8 cellular contexts compared by ENCODE assay signal in the genomic region with DNA sequence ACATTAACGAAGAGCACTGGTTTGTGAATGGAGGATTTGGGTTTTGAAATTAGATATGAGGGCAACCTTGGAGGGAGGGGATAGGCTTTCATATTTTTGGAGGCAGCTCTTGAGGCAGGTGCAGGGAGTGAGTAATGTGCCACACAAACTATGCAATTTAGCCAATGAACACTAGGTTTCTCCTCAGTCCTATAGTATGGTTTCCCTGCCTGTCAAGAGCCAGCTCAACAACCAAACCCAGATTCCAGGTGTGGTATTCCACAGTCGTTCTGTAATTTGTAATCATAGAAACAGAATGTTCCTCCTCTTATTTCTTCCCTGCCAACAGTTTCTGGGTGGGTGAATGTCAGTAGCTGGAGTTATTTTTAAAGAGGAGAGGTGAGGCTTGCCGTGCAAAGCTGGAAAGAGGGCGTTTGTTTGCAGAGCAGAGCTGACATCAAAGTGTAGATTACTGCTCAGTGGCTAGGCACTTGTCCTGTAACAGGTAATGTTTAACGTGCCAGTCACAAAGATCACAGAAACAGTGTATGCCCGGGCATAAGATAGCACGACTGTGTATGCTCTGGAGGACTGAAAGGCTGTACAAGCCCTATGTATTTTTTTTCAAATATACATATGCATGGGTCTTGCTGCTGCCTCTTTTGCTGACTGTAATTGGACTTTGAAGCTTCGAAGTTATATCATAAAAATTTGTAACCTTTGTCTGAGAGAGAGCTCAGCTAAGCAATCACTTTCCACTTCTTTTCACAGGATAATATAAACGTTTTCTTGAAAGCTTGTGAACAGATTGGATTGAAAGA.
DNase-seq lines count a peak whose midpoint lies in the region; ATAC-seq and TF ChIP-seq lines count a peak whose summit lies in the region.

No MANE protein-coding gene starts in this region.

- WGBS in ovary, 3 donors = 26 to 34% (median 28%) methylated on average over 9 of the region's 9 CpGs

- H3K36me3 ChIP-seq in OCI-LY1 (ENCODE audit: insufficient read depth, low read length) (no peaks in the 10 kb centered on the region), ovary (no peaks in the 10 kb centered on the region), MM.1S (replicated peaks; ENCODE audit: insufficient read depth, low read length) (no peaks in the 10 kb centered on the region)

- H3F3A ChIP-seq in OCI-LY1 (ENCODE audit: insufficient read depth, low read length) (no peaks in the 10 kb centered on the region), MM.1S (ENCODE audit: insufficient read depth, low read length) (peaks cover 10% of the 10 kb centered on the region)

- peaks cover 13% of the 10 kb centered on the region for H3K36me3 Mint-ChIP-seq in activated CD8-positive, alpha-beta memory T cell treated with anti-CD3 and anti-CD28 coated beads, Interleukin-2, amount 10 ng/mL, durations not matched to agents 7 days and 5 days

- H3K4me2 ChIP-seq in OCI-LY1 (ENCODE audit: low read length) = peak overlapping the region; percentile 70
- H3K4me2 ChIP-seq in MM.1S (ENCODE audit: low read depth, low read length) = no peak overlapping the region

- H2AFZ ChIP-seq in OCI-LY1 (ENCODE audit: low read length) (no peak overlapping the region), MM.1S (ENCODE audit: low read length) (no peak overlapping the region)

- peaks cover 38% of the 10 kb centered on the region for H3K4me1 ChIP-seq in OCI-LY1 (ENCODE audit: insufficient read depth, low read length, severe bottlenecking)
- H3K4me1 ChIP-seq in ovary (ENCODE audit: insufficient read depth) = peaks cover 4% of the 10 kb centered on the region
- H3K4me1 ChIP-seq in MM.1S (ENCODE audit: low read length) = peaks cover 12% of the 10 kb centered on the region

- peaks cover under 1% of the 10 kb centered on the region for H3K9me3 Mint-ChIP-seq in activated CD8-positive, alpha-beta memory T cell treated with anti-CD3 and anti-CD28 coated beads, Interleukin-2, amount 10 ng/mL, durations not matched to agents 7 days and 5 days (ENCODE audit: low read depth)

- TF ChIP-seq EP300 in ovary (IDR thresholded peaks at IDR 0.05) = no peak

- H3K79me2 ChIP-seq in OCI-LY1 (ENCODE audit: insufficient read depth, low read length) (no peaks in the 10 kb centered on the region), MM.1S (ENCODE audit: low read length) (no peaks in the 10 kb centered on the region)

- H4K20me1 ChIP-seq in OCI-LY1 (ENCODE audit: insufficient read depth, low read length) = no peaks in the 10 kb centered on the region
- no peaks in the 10 kb centered on the region for H4K20me1 ChIP-seq in MM.1S (ENCODE audit: insufficient read depth, low read length)

- intact Hi-C loops in ovary (cut with DNase I) = no loop called here

- H3K27me3 ChIP-seq in OCI-LY1 (ENCODE audit: insufficient read depth, low read length) = no peaks in the 10 kb centered on the region
- no peaks in the 10 kb centered on the region for H3K27me3 ChIP-seq in ovary
- no peaks in the 10 kb centered on the region for H3K27me3 ChIP-seq in MM.1S (replicated peaks; ENCODE audit: insufficient read depth, low read length)

- TF ChIP-seq CTCF in OCI-LY1 (IDR thresholded peaks at IDR 0.05; ENCODE audit: low read length) = peak; percentile 57
- peak; percentile 37 for TF ChIP-seq CTCF in epithelial cell of proximal tubule (conservative IDR thresholded peaks at IDR 0.05; ENCODE audit: low read depth, low read length)
- TF ChIP-seq CTCF in ovary (IDR thresholded peaks at IDR 0.05) = no peak
- TF ChIP-seq CTCF in MM.1S (IDR thresholded peaks at IDR 0.05; ENCODE audit: low read length) = no peak

- H3K9me3 ChIP-seq in OCI-LY1 (ENCODE audit: low read length) (no peaks in the 10 kb centered on the region), ovary (no peaks in the 10 kb centered on the region), MM.1S (replicated peaks; ENCODE audit: insufficient read depth, low read length) (no peaks in the 10 kb centered on the region)

- ATAC-seq in activated CD8-positive, alpha-beta memory T cell treated with anti-CD3 and anti-CD28 coated beads, Interleukin-2, amount 10 ng/mL, durations not matched to agents 7 days and 5 days = peak; percentile 41
- peak; percentile 42 for ATAC-seq in HG03064 (IDR thresholded peaks at IDR 0.05; ENCODE audit: low read depth, unreplicated experiment)

- H3K9me2 ChIP-seq in OCI-LY1 (ENCODE audit: low read depth, low read length) (no peaks in the 10 kb centered on the region), MM.1S (replicated peaks; ENCODE audit: insufficient read depth, low read length) (no peaks in the 10 kb centered on the region)

- H3K27ac Mint-ChIP-seq in activated CD8-positive, alpha-beta memory T cell treated with anti-CD3 and anti-CD28 coated beads, Interleukin-2, amount 10 ng/mL, durations not matched to agents 7 days and 5 days = peak overlapping the region; percentile 44

- H3K9ac ChIP-seq in OCI-LY1 (ENCODE audit: low read length) = peak overlapping the region; percentile 59
- H3K9ac ChIP-seq in MM.1S (ENCODE audit: low read length) = no peak overlapping the region

- H3K4me3 ChIP-seq in OCI-LY1 (ENCODE audit: low read depth, low read length, poor library complexity, severe bottlenecking) (peak overlapping the region; percentile 45), epithelial cell of proximal tubule (ENCODE audit: low read depth, low read length) (peak overlapping the region; percentile 54), ovary (peak overlapping the region; percentile 33), MM.1S (ENCODE audit: low read length) (no peak overlapping the region)

- TF ChIP-seq POLR2A in ovary (IDR thresholded peaks at IDR 0.05) = no peak

- DNase-seq in activated CD8-positive, alpha-beta memory T cell treated with anti-CD3 and anti-CD28 coated beads, Interleukin-2, amount 10 ng/mL, durations not matched to agents 7 days and 5 days = no peak
- DNase-seq in activated CD8-positive, alpha-beta memory T cell treated with anti-CD3 and anti-CD28 coated beads, Interleukin-2, amount 50 U/mL, for 4 hours = no peak
- DNase-seq in epithelial cell of proximal tubule (ENCODE audit: low read depth) (no peak), ovary (no peak), MM.1S (no peak), RKO (ENCODE audit: low spot score) (no peak)

- CTCF ChIA-PET in activated CD8-positive, alpha-beta memory T cell treated with anti-CD3 and anti-CD28 coated beads, Interleukin-2, amount 10 ng/mL, durations not matched to agents 7 days and 5 days (lab: Charles Lee) = interaction anchor here (2.6 to 2.7 kb wide), 2 partner anchors 64 to 110 kb away, joined by 11 to 14 read pairs; no protein-coding TSS in a partner anchor

- H3K4me1 Mint-ChIP-seq in activated CD8-positive, alpha-beta memory T cell treated with anti-CD3 and anti-CD28 coated beads, Interleukin-2, amount 10 ng/mL, durations not matched to agents 7 days and 5 days = peaks cover 41% of the 10 kb centered on the region

- H3K27me3 Mint-ChIP-seq in activated CD8-positive, alpha-beta memory T cell treated with anti-CD3 and anti-CD28 coated beads, Interleukin-2, amount 10 ng/mL, durations not matched to agents 7 days and 5 days = no peaks in the 10 kb centered on the region

- H3K4me3 Mint-ChIP-seq in activated CD8-positive, alpha-beta memory T cell treated with anti-CD3 and anti-CD28 coated beads, Interleukin-2, amount 10 ng/mL, durations not matched to agents 7 days and 5 days = peak overlapping the region; percentile 29

- peak overlapping the region; percentile 63 for H3K27ac ChIP-seq in OCI-LY1 (ENCODE audit: low read depth, low read length, poor library complexity, severe bottlenecking)
- H3K27ac ChIP-seq in ovary = no peak overlapping the region
- H3K27ac ChIP-seq in MM.1S (ENCODE audit: low read length) = no peak overlapping the region

Comparison
In these comparisons a context has a peak if more than half of its experiments do, and no peak if none do; other contexts are left out.
1. CTCF ChIP-seq: peak in OCI-LY1 (single experiment) and epithelial cell of proximal tubule (single experiment); none in ovary (0 of 3) and MM.1S (single experiment).